ENCODE assay signal across 8 cellular contexts in the genomic region with DNA sequence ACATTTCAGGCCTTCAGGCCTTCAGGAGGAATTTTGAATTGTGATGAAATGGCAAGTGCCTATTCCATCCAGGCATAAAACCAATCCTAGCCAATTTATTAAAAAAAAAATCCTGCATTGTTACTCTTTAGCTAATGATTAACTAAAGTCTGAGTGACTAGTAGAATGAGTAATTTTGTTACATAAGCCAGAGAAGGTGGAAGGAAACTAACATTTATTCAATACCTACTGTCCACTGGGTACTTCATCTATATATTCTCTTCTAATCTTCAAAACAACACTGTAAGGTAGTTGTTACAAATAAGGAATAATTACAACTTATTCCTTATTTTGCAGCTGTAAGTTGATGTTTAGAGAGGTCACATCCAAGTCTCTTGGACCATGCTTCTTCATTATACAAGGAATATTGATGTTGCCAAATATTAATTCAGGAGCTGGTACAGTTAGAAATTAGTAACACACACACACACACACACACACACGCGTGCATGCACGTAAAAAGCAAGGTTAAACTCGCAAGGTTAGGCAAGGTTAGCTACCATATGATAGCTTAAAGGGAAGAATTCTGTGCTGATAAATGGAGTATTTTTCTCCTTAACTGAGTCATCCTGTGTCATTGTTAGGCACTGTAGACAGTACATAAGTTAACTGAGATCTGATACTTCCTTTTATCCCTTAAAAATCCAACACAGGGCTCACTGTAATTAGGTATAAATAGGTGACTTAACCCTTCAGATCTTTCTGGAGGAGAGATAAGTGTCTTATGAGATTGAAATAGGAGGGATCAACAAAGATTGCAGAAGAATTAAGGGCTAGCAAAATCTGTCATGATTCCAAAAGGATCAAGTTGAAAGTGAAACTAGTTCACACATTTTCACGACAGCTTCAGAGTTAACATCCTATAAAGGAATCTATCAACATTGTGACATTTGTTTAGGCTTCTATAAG.
DNase-seq lines count a peak whose midpoint lies in the region; ATAC-seq, FAIRE-seq and TF ChIP-seq lines count a peak whose summit lies in the region.

No MANE protein-coding gene starts in this region.

- no peaks in the 10 kb centered on the region for H3F3A ChIP-seq in PC-3 (ENCODE audit: low read length, unreplicated experiment)

- WGBS in esophagus squamous epithelium, 2 donors: 13 to 18% methylated on average over 5 of the region's 5 CpGs
- WGBS in pancreas, 2 donors: 3 to 16% methylated on average over 5 of the region's 5 CpGs
- no CpG with 5 or more reads among the region's 5 CpGs for WGBS in mesendoderm (ENCODE audit: extremely low coverage, insufficient coverage, low lambda C conversion rate)

- H3K4ac ChIP-seq in mesendoderm (ENCODE audit: low read depth, low read length): no peak overlapping the region

- ATAC-seq in PC-3: peak; percentile 77
- ATAC-seq in pancreas: peak; percentile 89 to 93 (median 90)
- no peak for ATAC-seq in HG03457 (IDR thresholded peaks at IDR 0.05; ENCODE audit: unreplicated experiment)
- no peak for ATAC-seq in GM21367 (IDR thresholded peaks at IDR 0.05; ENCODE audit: unreplicated experiment)

- H2AFZ ChIP-seq in PC-3 (ENCODE audit: low read length): no peak overlapping the region

- H4K20me1 ChIP-seq in PC-3 (ENCODE audit: low read length): no peaks in the 10 kb centered on the region

- no peak overlapping the region for H2BK5ac ChIP-seq in mesendoderm (ENCODE audit: low read length)

- no peak overlapping the region for H4K8ac ChIP-seq in mesendoderm (ENCODE audit: low read depth, low read length)

- no peak for TF ChIP-seq CTCF in PC-3 (conservative IDR thresholded peaks at IDR 0.05; ENCODE audit: low read depth, low read length)
- TF ChIP-seq CTCF in esophagus squamous epithelium (IDR thresholded peaks at IDR 0.05): no peak
- no peak for TF ChIP-seq CTCF in pancreas (IDR thresholded peaks at IDR 0.05)

- H3K18ac ChIP-seq in mesendoderm (ENCODE audit: low read length): no peak overlapping the region

- no peaks in the 10 kb centered on the region for H3K79me1 ChIP-seq in mesendoderm (ENCODE audit: low read length)

- H3K27me3 ChIP-seq in PC-3 (ENCODE audit: low read length) (no peaks in the 10 kb centered on the region), esophagus squamous epithelium (no peaks in the 10 kb centered on the region), pancreas (no peaks in the 10 kb centered on the region), mesendoderm (ENCODE audit: insufficient read depth, low read length, poor library complexity) (no peaks in the 10 kb centered on the region)

- H3K23ac ChIP-seq in mesendoderm (ENCODE audit: low read length): no peak overlapping the region

- no peak overlapping the region for H2BK15ac ChIP-seq in mesendoderm (replicated peaks; ENCODE audit: low read depth)

- FAIRE-seq in pancreas (lab: Jason Lieb, UNC): peak; percentile 87

- peak overlapping the region; percentile 60 for H3K4me2 ChIP-seq in PC-3 (ENCODE audit: low read length)
- H3K4me2 ChIP-seq in mesendoderm (ENCODE audit: low read length): no peak overlapping the region

- H4K5ac ChIP-seq in mesendoderm (ENCODE audit: low read length): no peak overlapping the region

- H3K79me2 ChIP-seq in PC-3 (ENCODE audit: low read length) (no peaks in the 10 kb centered on the region), mesendoderm (ENCODE audit: control insufficient read depth, insufficient read depth, low read length) (no peaks in the 10 kb centered on the region)

- no peak overlapping the region for H2BK120ac ChIP-seq in mesendoderm (ENCODE audit: low read depth, low read length)

- DNase-seq in DMS53 (lab: John Stamatoyannopoulos, UW) (peak; percentile 85), PC-3 (peak; percentile 45), esophagus squamous epithelium (lab: John Stamatoyannopoulos, UW) (no peak), pancreas (no peak), iPS-NIHi11 (ENCODE audit: low spot score) (no peak), mesendoderm (no peak)

- BruUV-seq in PC-3 (replicated peaks; lab: Mats Ljungman, UMichigan): no TSS peak

- intact Hi-C loops in PC-3 (cut with micrococcal nuclease) (no loop called here), esophagus squamous epithelium (cut with DNase I) (no loop called here), pancreas (cut with DNase I) (no loop called here)

- H3K9ac ChIP-seq in PC-3 (ENCODE audit: low read length) (peak overlapping the region; percentile 35; the same call in 1 of the 2 replicates), mesendoderm (ENCODE audit: low read length) (no peak overlapping the region)

- H2AK5ac ChIP-seq in mesendoderm (ENCODE audit: low read length): no peak overlapping the region

- CTCF ChIA-PET in PC-3 (lab: Charles Lee): no interaction called here

- H3K36me3 ChIP-seq in PC-3 (ENCODE audit: low read depth, low read length) (no peaks in the 10 kb centered on the region), esophagus squamous epithelium (no peaks in the 10 kb centered on the region), pancreas (no peaks in the 10 kb centered on the region), mesendoderm (ENCODE audit: control insufficient read depth, insufficient read depth, low read length) (no peaks in the 10 kb centered on the region)

- no peaks in the 10 kb centered on the region for H3K4me1 ChIP-seq in PC-3 (ENCODE audit: insufficient read depth, low read length)
- peaks cover 0 to 36% (median 3%) of the 10 kb centered on the region in 3 donors for H3K4me1 ChIP-seq in esophagus squamous epithelium
- peaks cover 0 to 8% (median 0%) of the 10 kb centered on the region in 3 donors for H3K4me1 ChIP-seq in pancreas
- no peaks in the 10 kb centered on the region for H3K4me1 ChIP-seq in mesendoderm (ENCODE audit: control insufficient read depth, low read depth, low read length)

- H3K27ac ChIP-seq in PC-3 (ENCODE audit: low read length) (peak overlapping the region; percentile 80), esophagus squamous epithelium (peak overlapping the region; percentile 60 to 80 (median 78)), pancreas (peak overlapping the region in 3 of 4 donors; percentile 53 to 72 (median 68)), mesendoderm (ENCODE audit: low read depth, low read length) (no peak overlapping the region)

- no peak for TF ChIP-seq POLR2A in esophagus squamous epithelium (IDR thresholded peaks at IDR 0.05)

- no peaks in the 10 kb centered on the region for H3K9me2 ChIP-seq in PC-3 (replicated peaks; ENCODE audit: low read length)

- POLR2A ChIA-PET in PC-3 (lab: Charles Lee; ENCODE audit: unreplicated experiment): no interaction called here

- peak overlapping the region; percentile 50 for H3K4me3 ChIP-seq in PC-3 (ENCODE audit: low read length)
- H3K4me3 ChIP-seq in esophagus squamous epithelium: peak overlapping the region; percentile 16 to 60 (median 36)
- peak overlapping the region in 1 of 4 donors; percentile 28 for H3K4me3 ChIP-seq in pancreas
- no peak overlapping the region for H3K4me3 ChIP-seq in mesendoderm (ENCODE audit: low read length)

- no peaks in the 10 kb centered on the region for H3K9me3 ChIP-seq in PC-3 (ENCODE audit: low read length)
- no peaks in the 10 kb centered on the region for H3K9me3 ChIP-seq in esophagus squamous epithelium
- H3K9me3 ChIP-seq in pancreas: no peaks in the 10 kb centered on the region

- H3K56ac ChIP-seq in mesendoderm (ENCODE audit: low read length): no peak overlapping the region

Comparison
In these comparisons a context has a peak if more than half of its experiments do, and no peak if none do; other contexts are left out.
1. DNase-seq: peak in DMS53 (single experiment) and PC-3 (single experiment); none in esophagus squamous epithelium (single experiment), pancreas (0 of 6), iPS-NIHi11 (single experiment) and mesendoderm (single experiment).
2. ATAC-seq: peak in PC-3 (single experiment) and pancreas (4 of 4); none in HG03457 (single experiment) and GM21367 (single experiment).